ENCODE assay signal across 8 cellular contexts in the genomic region with DNA sequence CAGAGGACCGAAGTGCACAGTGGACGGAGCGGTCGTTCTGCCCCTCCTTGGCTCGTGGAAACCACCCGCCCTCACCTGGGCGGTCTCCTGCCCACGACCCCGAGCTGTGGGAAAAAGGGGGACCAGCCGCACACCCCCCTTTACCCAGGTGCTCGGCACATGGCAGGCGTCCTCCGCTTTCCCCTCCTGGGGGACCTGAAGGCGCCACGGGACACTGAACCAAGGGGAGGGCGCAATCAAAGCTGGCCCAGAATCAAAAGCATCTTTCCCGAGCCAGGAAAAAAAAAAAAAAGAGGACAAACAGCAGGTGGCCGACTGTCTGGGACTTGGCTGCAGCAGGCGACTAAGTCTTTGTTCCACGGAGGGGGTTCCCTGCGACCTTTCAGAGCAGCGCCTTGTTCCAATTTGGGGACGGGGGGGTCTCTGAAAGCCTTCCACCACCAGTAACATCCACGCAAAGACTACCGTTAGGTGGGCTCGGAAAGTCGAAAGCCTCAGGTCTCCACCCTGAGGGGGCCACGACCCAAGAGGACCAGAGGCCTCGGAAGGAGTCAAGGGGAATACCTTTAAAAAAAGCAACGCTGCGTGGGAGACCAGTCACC. TPM values are rescaled to one million over a fixed set of nuclear protein-coding genes. Genes with fewer than 3 reads are reported as not detected.
DNase-seq lines count a peak whose midpoint lies in the region; ATAC-seq and TF ChIP-seq lines count a peak whose summit lies in the region.

No MANE protein-coding gene starts in this region.

- no peaks in the 10 kb centered on the region for H3K36me3 ChIP-seq in endocrine pancreas (ENCODE audit: control insufficient read depth, insufficient read depth, low read length)
- H3K36me3 ChIP-seq in neural cell (ENCODE audit: insufficient read depth, low read length) = no peaks in the 10 kb centered on the region

- peak overlapping the region; percentile 88 for H3K4me2 ChIP-seq in neural cell (ENCODE audit: low read length)

- H3K79me2 ChIP-seq in neural cell (replicated peaks; ENCODE audit: insufficient read depth, low read length) = peaks cover 44% of the 10 kb centered on the region

- H3K9me2 ChIP-seq in neural cell (ENCODE audit: insufficient read depth, low read length) = no peaks in the 10 kb centered on the region

- no peak for TF ChIP-seq CTCF in RWPE1 (conservative IDR thresholded peaks at IDR 0.05; ENCODE audit: low read depth)
- TF ChIP-seq CTCF in neural cell (IDR thresholded peaks at IDR 0.05; ENCODE audit: poor library complexity, severe bottlenecking) = no peak

- H3K9me3 ChIP-seq in endocrine pancreas (ENCODE audit: control insufficient read depth, low read length) (no peaks in the 10 kb centered on the region), neural cell (ENCODE audit: low read length) (no peaks in the 10 kb centered on the region)

- no peak overlapping the region for H3K4me3 ChIP-seq in endocrine pancreas (ENCODE audit: control insufficient read depth, insufficient read depth, low read length)
- H3K4me3 ChIP-seq in neural cell (ENCODE audit: low read length) = peak overlapping the region; percentile 96

- TF ChIP-seq EP300 in neural cell (conservative IDR thresholded peaks at IDR 0.05; ENCODE audit: poor library complexity, severe bottlenecking) = no peak

- POLR2A ChIA-PET in RWPE1 (lab: Yijun Ruan, JAX; ENCODE audit: low non-redundant PET) = no interaction called here

- H3K4me1 ChIP-seq in endocrine pancreas (ENCODE audit: control insufficient read depth, insufficient read depth, low read length) = no peaks in the 10 kb centered on the region

- DNase-seq in stimulated activated CD4-positive, alpha-beta T cell treated with anti-CD3 and anti-CD28 coated beads, Interleukin-15, amount 100 ng/mL, for 24 hours = peak; percentile 32
- no peak for DNase-seq in stimulated activated CD4-positive, alpha-beta T cell treated with anti-CD3 and anti-CD28 coated beads, Interleukin-4, amount 100 ng/mL, for 4 hours
- DNase-seq in RWPE1 (ENCODE audit: low spot score) (no peak), islet precursor cell (no peak), NCI-H187 (lab: John Stamatoyannopoulos, UW) (no peak)

- TF ChIP-seq RAD21 in neural cell (conservative IDR thresholded peaks at IDR 0.05) = no peak

- ATAC-seq in GM18873 (IDR thresholded peaks at IDR 0.05; ENCODE audit: low FRiP score, unreplicated experiment) = no peak

- H3K9ac ChIP-seq in endocrine pancreas (ENCODE audit: control insufficient read depth, insufficient read depth, low read length) (peak overlapping the region; percentile 82), neural cell (ENCODE audit: low read length) (peak overlapping the region; percentile 98)

- H2AFZ ChIP-seq in neural cell (ENCODE audit: low read depth, low read length) = peak overlapping the region; percentile 45

- no peaks in the 10 kb centered on the region for H3F3A ChIP-seq in neural cell (ENCODE audit: insufficient read depth, low read length, poor library complexity, severe bottlenecking)

- H3K27ac ChIP-seq in RWPE1 = peak overlapping the region; percentile 99
- peak overlapping the region; percentile 94 for H3K27ac ChIP-seq in neural cell (ENCODE audit: low read length)

- CTCF ChIA-PET in RWPE1 (lab: Yijun Ruan, JAX) = interaction anchor here (0.6 to 1.1 kb wide), 3 partner anchors 15 to 45 kb away, joined by 3 read pairs; no protein-coding TSS in a partner anchor

- H3K27me3 ChIP-seq in endocrine pancreas (ENCODE audit: control insufficient read depth, insufficient read depth, low read length) = no peaks in the 10 kb centered on the region
- H3K27me3 ChIP-seq in neural cell (ENCODE audit: insufficient read depth, low read depth, low read length) = no peaks in the 10 kb centered on the region

- H4K20me1 ChIP-seq in neural cell (ENCODE audit: insufficient read depth) = no peaks in the 10 kb centered on the region

TF ChIP-seq in neural cell, 6 proteins besides CTCF, POLR2A, EP300 and RAD21:
- TF ChIP-seq EZH2 (IDR thresholded peaks at IDR 0.05; ENCODE audit: borderline replicate concordance, insufficient read depth, low read length, poor library complexity, severe bottlenecking) (no peak), SMC3 (conservative IDR thresholded peaks at IDR 0.05; ENCODE audit: poor library complexity) (no peak), TAF1 (IDR thresholded peaks at IDR 0.05; ENCODE audit: low read depth) (no peak), POLR2AphosphoS5 (IDR thresholded peaks at IDR 0.05) (no peak), MXI1 (conservative IDR thresholded peaks at IDR 0.05; ENCODE audit: poor library complexity, severe bottlenecking) (no peak)
- TF ChIP-seq, protein P1, sequence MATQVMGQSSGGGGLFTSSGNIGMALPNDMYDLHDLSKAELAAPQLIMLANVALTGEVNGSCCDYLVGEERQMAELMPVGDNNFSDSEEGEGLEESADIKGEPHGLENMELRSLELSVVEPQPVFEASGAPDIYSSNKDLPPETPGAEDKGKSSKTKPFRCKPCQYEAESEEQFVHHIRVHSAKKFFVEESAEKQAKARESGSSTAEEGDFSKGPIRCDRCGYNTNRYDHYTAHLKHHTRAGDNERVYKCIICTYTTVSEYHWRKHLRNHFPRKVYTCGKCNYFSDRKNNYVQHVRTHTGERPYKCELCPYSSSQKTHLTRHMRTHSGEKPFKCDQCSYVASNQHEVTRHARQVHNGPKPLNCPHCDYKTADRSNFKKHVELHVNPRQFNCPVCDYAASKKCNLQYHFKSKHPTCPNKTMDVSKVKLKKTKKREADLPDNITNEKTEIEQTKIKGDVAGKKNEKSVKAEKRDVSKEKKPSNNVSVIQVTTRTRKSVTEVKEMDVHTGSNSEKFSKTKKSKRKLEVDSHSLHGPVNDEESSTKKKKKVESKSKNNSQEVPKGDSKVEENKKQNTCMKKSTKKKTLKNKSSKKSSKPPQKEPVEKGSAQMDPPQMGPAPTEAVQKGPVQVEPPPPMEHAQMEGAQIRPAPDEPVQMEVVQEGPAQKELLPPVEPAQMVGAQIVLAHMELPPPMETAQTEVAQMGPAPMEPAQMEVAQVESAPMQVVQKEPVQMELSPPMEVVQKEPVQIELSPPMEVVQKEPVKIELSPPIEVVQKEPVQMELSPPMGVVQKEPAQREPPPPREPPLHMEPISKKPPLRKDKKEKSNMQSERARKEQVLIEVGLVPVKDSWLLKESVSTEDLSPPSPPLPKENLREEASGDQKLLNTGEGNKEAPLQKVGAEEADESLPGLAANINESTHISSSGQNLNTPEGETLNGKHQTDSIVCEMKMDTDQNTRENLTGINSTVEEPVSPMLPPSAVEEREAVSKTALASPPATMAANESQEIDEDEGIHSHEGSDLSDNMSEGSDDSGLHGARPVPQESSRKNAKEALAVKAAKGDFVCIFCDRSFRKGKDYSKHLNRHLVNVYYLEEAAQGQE (IDR thresholded peaks at IDR 0.05; ENCODE audit: borderline replicate concordance) = no peak

RNA-seq across cellular contexts. Expression of a gene that starts 1.1 kb away (rescaled TPM):
- polyA plus RNA-seq in neural cell = 80.1 and 102 TPM in 2 replicates
- polyA minus RNA-seq in neural cell = 87.6 and 101 TPM in 2 replicates

RNA-seq across cellular contexts. Expression of a gene that starts 13.7 kb away (rescaled TPM):
- 204 and 237 TPM in 2 replicates for polyA plus RNA-seq in neural cell
- polyA minus RNA-seq in neural cell = 41.2 and 51.1 TPM in 2 replicates

RNA-seq across cellular contexts. Expression of a gene that starts 23.4 kb away (rescaled TPM):
- 18.4 and 20.8 TPM in 2 replicates for polyA plus RNA-seq in neural cell
- polyA minus RNA-seq in neural cell = 67.0 and 98.6 TPM in 2 replicates
